ENCODE assay signal across 20 cellular contexts in genomic region chr17:49873466-49873865, GRCh38. TPM values are rescaled to one million over a fixed set of nuclear protein-coding genes. Genes with fewer than 3 reads are reported as not detected.
DNase-seq lines count a peak whose midpoint lies in the region; ATAC-seq and TF ChIP-seq lines count a peak whose summit lies in the region.
"Had no signal": no experiment of that assay in that cellular context is flagged by ENCODE, and none has a peak within 500 bp of the region (broad histone marks: within the 10 kb centered on the region; RNA-seq: fewer than 3 reads in every experiment).

No MANE protein-coding gene starts in this region.

- H3K36me3 ChIP-seq in neural progenitor cell, result no peaks in the 10 kb centered on the region
- H3K36me3 ChIP-seq: right lobe of liver had no signal

- DNase-seq in DMS79 (lab: John Stamatoyannopoulos, UW), result peak; percentile 99
- DNase-seq in NCI-H2029 (lab: John Stamatoyannopoulos, UW), result peak; percentile 77
- DNase-seq in NCI-H774 (lab: John Stamatoyannopoulos, UW), result peak; percentile 35
- DNase-seq in neural progenitor cell (ENCODE audit: low spot score), result no peak
- DNase-seq in pons (ENCODE audit: low spot score), result no peak
- DNase-seq in NCI-H82 treated with DMSO at 0.1 percent for 48 hours (lab: John Stamatoyannopoulos, UW; ENCODE audit: unreplicated experiment), result no peak
- DNase-seq: activated CD8-positive, alpha-beta memory T cell treated with anti-CD3 and anti-CD28 coated beads, Interleukin-2, amount 50 U/mL, for 4 hours; effector memory CD8-positive, alpha-beta T cell; kidney glomerular epithelial cell; MM.1S; NCI-H526; nucleus accumbens; right lobe of liver; T1000 had no signal

- peaks cover 4% of the 10 kb centered on the region for H3K27me3 Mint-ChIP-seq in neural progenitor cell (ENCODE audit: insufficient read depth, low read depth)

- TF ChIP-seq CTCF in neural progenitor cell (IDR thresholded peaks at IDR 0.05), result no peak

- H3K9ac ChIP-seq in neural progenitor cell, result no peak overlapping the region

- no peaks in the 10 kb centered on the region for H3K27me3 ChIP-seq in neural progenitor cell
- H3K27me3 ChIP-seq: right lobe of liver had no signal

- no peaks in the 10 kb centered on the region for H3K79me2 ChIP-seq in neural progenitor cell (ENCODE audit: low read depth)

- no peaks in the 10 kb centered on the region for H3K36me3 Mint-ChIP-seq in neural progenitor cell

- H3K9me3 ChIP-seq in neural progenitor cell (ENCODE audit: low read depth), result no peaks in the 10 kb centered on the region
- H3K9me3 ChIP-seq: mucosa of descending colon, right lobe of liver had no signal

- peaks cover 18% of the 10 kb centered on the region for H3K4me1 ChIP-seq in neural progenitor cell
- H3K4me1 ChIP-seq: right lobe of liver had no signal

- ATAC-seq in GM21528 (IDR thresholded peaks at IDR 0.05; ENCODE audit: low FRiP score, unreplicated experiment), result no peak
- ATAC-seq: effector memory CD8-positive, alpha-beta T cell; mucosa of descending colon; Panc1; right lobe of liver had no signal

- H3K4me3 Mint-ChIP-seq in neural progenitor cell, result peak overlapping the region; percentile 4
- H3K4me3 Mint-ChIP-seq: effector memory CD8-positive, alpha-beta T cell had no signal

- H3K4me3 ChIP-seq in neural progenitor cell, result no peak overlapping the region
- H3K4me3 ChIP-seq: mucosa of descending colon, right lobe of liver, SK-N-MC had no signal

- no peak overlapping the region for H3K27ac ChIP-seq in neural progenitor cell
- H3K27ac ChIP-seq: right lobe of liver, SK-N-MC had no signal

- peaks cover 17% of the 10 kb centered on the region for H3K4me1 Mint-ChIP-seq in neural progenitor cell

- peaks cover 11% of the 10 kb centered on the region for H3F3A ChIP-seq in neural progenitor cell (ENCODE audit: low read depth)

- no peaks in the 10 kb centered on the region for H3K9me3 Mint-ChIP-seq in neural progenitor cell
- H3K9me3 Mint-ChIP-seq: effector memory CD8-positive, alpha-beta T cell had no signal

- H4K20me1 ChIP-seq in neural progenitor cell (ENCODE audit: low read depth), result no peaks in the 10 kb centered on the region

- peak overlapping the region; percentile 44 for H3K27ac Mint-ChIP-seq in neural progenitor cell

- H3K4me2 ChIP-seq in neural progenitor cell, result no peak overlapping the region

- no peak overlapping the region for H2AFZ ChIP-seq in neural progenitor cell (replicated peaks)

RNA-seq across cellular contexts. Expression of gene TAC4, which starts 25.6 kb away (rescaled TPM):
- not detected in 2 replicates for total RNA-seq in neural progenitor cell (ENCODE audit: low replicate concordance)
- total RNA-seq: astrocyte, chondrocyte, mucosa of descending colon, right lobe of liver had no signal

Comparison
In these comparisons a context has a peak if more than half of its experiments do, and no peak if none do; other contexts are left out.
1. DNase-seq: peak in DMS79 (single experiment), NCI-H2029 (single experiment) and NCI-H774 (single experiment); none in neural progenitor cell (single experiment), pons (single experiment) and NCI-H82 treated with DMSO at 0.1 percent for 48 hours (single experiment).